8 cellular contexts compared by ENCODE assay signal in the genomic region with DNA sequence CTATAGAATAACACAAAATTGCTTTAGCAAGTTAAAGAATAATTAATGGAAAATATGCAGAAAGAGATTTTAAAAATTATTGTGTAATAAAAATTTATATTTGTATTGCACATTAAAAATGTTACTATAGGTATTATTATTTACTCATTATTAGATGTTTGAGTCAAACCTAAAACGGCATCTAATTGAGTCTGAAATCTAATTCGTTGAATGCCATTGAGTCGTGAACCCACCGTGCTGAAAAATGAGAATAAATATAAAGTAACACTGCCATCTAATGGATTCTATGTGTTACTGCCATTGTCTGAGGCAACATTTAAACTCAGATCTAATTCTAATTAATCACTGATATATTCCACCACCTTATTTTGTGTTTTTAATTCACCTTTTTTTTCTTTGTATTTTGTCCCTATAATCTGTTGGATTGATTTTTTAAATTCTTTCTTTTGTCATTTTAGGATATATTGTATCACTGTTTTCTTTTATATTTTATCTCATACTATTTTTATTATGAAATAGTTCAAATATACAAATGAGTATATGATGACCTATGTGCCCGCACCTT.
DNase-seq lines count a peak whose midpoint lies in the region; ATAC-seq, FAIRE-seq and TF ChIP-seq lines count a peak whose summit lies in the region.

No MANE protein-coding gene starts in this region.

- FAIRE-seq in A549 (lab: Jason Lieb, UNC), result peak; percentile 98
- FAIRE-seq in HepG2 (lab: Jason Lieb, UNC), result peak; percentile 67

- no peaks in the 10 kb centered on the region for H3K27me3 ChIP-seq in mammary epithelial cell (ENCODE audit: insufficient read depth, low read length)
- H3K27me3 ChIP-seq in HepG2 (ENCODE audit: control insufficient read depth in 1 of 2, insufficient read depth in 2 of 2, low read length in 2 of 2), result peaks cover 0 to 3% of the 10 kb centered on the region in 2 experiments; a peak in 1 of 5 replicates

- no peak overlapping the region for H3K27ac ChIP-seq in A549
- H3K27ac ChIP-seq in mammary epithelial cell (ENCODE audit: insufficient read depth, low read depth, low read length), result no peak overlapping the region
- H3K27ac ChIP-seq in HepG2 (ENCODE audit: extremely low read length, insufficient read depth, low read length), result no peak overlapping the region

- DNase-seq in A549 (ENCODE audit: low read depth in 1 of 2, low spot score in 1 of 2), result peak; percentile 30 to 36
- DNase-seq in NCI-H82 (lab: John Stamatoyannopoulos, UW), result peak; percentile 71
- peak; percentile 24 for DNase-seq in mammary epithelial cell
- peak; percentile 34 for DNase-seq in HepG2 (ENCODE audit: low spot score)
- no peak for DNase-seq in NK-92 (lab: John Stamatoyannopoulos, UW; ENCODE audit: unreplicated experiment)

- dilution Hi-C loops in mammary epithelial cell (cut with HindIII; ENCODE audit: low sequenced_read_pairs), result no loop called here

- TF ChIP-seq EP300 in A549 (IDR thresholded peaks at IDR 0.05) (no peak), HepG2 (IDR thresholded peaks at IDR 0.05; ENCODE audit: low read depth in 2 of 2, low read length in 2 of 2) (no peak), HepG2 (CRISPR knock-in tag; IDR thresholded peaks at IDR 0.05; ENCODE audit: borderline replicate concordance) (no peak)

- under 1% methylated on average over 5 of the region's 5 CpGs for WGBS in A549 (ENCODE audit: missing lambda C conversion rate)
- 8% methylated on average over 5 of the region's 5 CpGs for WGBS in mammary epithelial cell (ENCODE audit: low coverage, missing lambda C conversion rate)
- WGBS in HepG2 (ENCODE audit: low lambda C conversion rate), result 2% methylated on average over 5 of the region's 5 CpGs

- BruUV-seq in mammary epithelial cell (replicated peaks; lab: Mats Ljungman, UMichigan), result no TSS peak
- BruUV-seq in HepG2 (replicated peaks; lab: Mats Ljungman, UMichigan), result no TSS peak

- H3K4me2 ChIP-seq in A549, result peak overlapping the region; percentile 15; the same call in 1 of the 3 replicates
- no peak overlapping the region for H3K4me2 ChIP-seq in mammary epithelial cell (ENCODE audit: insufficient read depth, low read depth, low read length)
- no peak overlapping the region for H3K4me2 ChIP-seq in HepG2 (ENCODE audit: low read depth, low read length)

- H3K4me1 ChIP-seq in A549 (peaks cover 5% of the 10 kb centered on the region; the same call in 2 of the 3 replicates), mammary epithelial cell (ENCODE audit: insufficient read depth, low read length) (no peaks in the 10 kb centered on the region), HepG2 (ENCODE audit: insufficient read depth, low read length) (peaks cover 10% of the 10 kb centered on the region; the same call in 1 of the 2 replicates)

- H4K20me1 ChIP-seq in mammary epithelial cell (ENCODE audit: insufficient read depth, low read length) (no peaks in the 10 kb centered on the region), HepG2 (ENCODE audit: insufficient read depth, low read length) (no peaks in the 10 kb centered on the region)

- H2AFZ ChIP-seq in mammary epithelial cell (ENCODE audit: low read depth, low read length) (no peak overlapping the region), HepG2 (ENCODE audit: low read length) (no peak overlapping the region)

- TF ChIP-seq POLR2A in A549 (IDR thresholded peaks at IDR 0.05; ENCODE audit: low read length), result no peak
- TF ChIP-seq POLR2A in HepG2 (IDR thresholded peaks at IDR 0.05; ENCODE audit: insufficient read depth in 1 of 2, low read depth in 2 of 2, low read length in 2 of 2), result no peak

- no peaks in the 10 kb centered on the region for H3K79me2 ChIP-seq in mammary epithelial cell (ENCODE audit: insufficient read depth, low read length)
- no peaks in the 10 kb centered on the region for H3K79me2 ChIP-seq in HepG2 (ENCODE audit: insufficient read depth, low read length)

- TF ChIP-seq CTCF in A549 (IDR thresholded peaks at IDR 0.05), result peak; percentile 89
- TF ChIP-seq CTCF in GM12872 (IDR thresholded peaks at IDR 0.05; ENCODE audit: insufficient read depth, low read depth, low read length), result peak; percentile 49; the same call in 2 of the 3 replicates
- peak; percentile 61 to 81 for TF ChIP-seq CTCF in mammary epithelial cell (conservative IDR thresholded peaks at IDR 0.05 in 1 of 2, IDR thresholded peaks at IDR 0.05 in 1 of 2; ENCODE audit: extremely low read depth in 1 of 2, insufficient read depth in 1 of 2, low read depth in 1 of 2, low read length in 2 of 2)
- TF ChIP-seq CTCF in HepG2 (CRISPR knock-in tag; IDR thresholded peaks at IDR 0.05), result peak; percentile 70

- H3K4me3 ChIP-seq in A549 (no peak overlapping the region), mammary epithelial cell (replicated peaks in 1 of 3; ENCODE audit: insufficient read depth in 1 of 3, low read depth in 2 of 3, low read length in 3 of 3) (no peak overlapping the region), HepG2 (replicated peaks in 1 of 3; ENCODE audit: insufficient read depth in 1 of 3, low read depth in 2 of 3, low read length in 3 of 3) (no peak overlapping the region)

- ATAC-seq in A549 (peak in 1 of 2 experiments; percentile 73; a peak in 3 of 6 replicates), HG03432 (IDR thresholded peaks at IDR 0.05; ENCODE audit: unreplicated experiment) (peak; percentile 77), HepG2 (no peak), HG03457 (IDR thresholded peaks at IDR 0.05; ENCODE audit: unreplicated experiment) (no peak)

- no peaks in the 10 kb centered on the region for H3K36me3 ChIP-seq in mammary epithelial cell (ENCODE audit: insufficient read depth, low read length)
- H3K36me3 ChIP-seq in HepG2 (replicated peaks in 1 of 2; ENCODE audit: control insufficient read depth in 1 of 2, insufficient read depth in 2 of 2, low read length in 2 of 2), result no peaks in the 10 kb centered on the region

- POLR2A ChIA-PET in A549 (lab: Yijun Ruan, JAX), result no interaction called here
- POLR2A ChIA-PET in HepG2 (lab: Yijun Ruan, JAX), result no interaction called here

- TF ChIP-seq RAD21 in A549 (conservative IDR thresholded peaks at IDR 0.05 in 1 of 2, IDR thresholded peaks at IDR 0.05 in 1 of 2), result peak; percentile 80 to 92
- peak; percentile 58 for TF ChIP-seq RAD21 in HepG2 (CRISPR knock-in tag; IDR thresholded peaks at IDR 0.05)

- CTCF ChIA-PET in A549 (lab: Yijun Ruan, JAX) (interaction anchor here (0.7 to 1.9 kb wide), 4 partner anchors 8 to 608 kb away, joined by 3 to 8 read pairs (median 3); a partner anchor contains a TSS), mammary epithelial cell (lab: Charles Lee; ENCODE audit: low non-redundant PET) (no interaction called here), HepG2 (lab: Yijun Ruan, JAX; ENCODE audit: low intra/inter-chr PET ratio, low total read pairs) (interaction anchor here (1.1 to 1.2 kb wide), 2 partner anchors 435 to 527 kb away, joined by 4 to 8 read pairs; a partner anchor contains a TSS)

- H3K9me3 ChIP-seq in A549 (no peaks in the 10 kb centered on the region), mammary epithelial cell (replicated peaks; ENCODE audit: insufficient read depth, low read length) (no peaks in the 10 kb centered on the region), HepG2 (ENCODE audit: low read length) (no peaks in the 10 kb centered on the region)

- H3K9ac ChIP-seq in mammary epithelial cell (ENCODE audit: insufficient read depth, low read length) (no peak overlapping the region), HepG2 (ENCODE audit: insufficient read depth, low read depth, low read length) (no peak overlapping the region)

- in situ Hi-C loops in mammary epithelial cell (cut with MboI; ENCODE audit: low sequenced_read_pairs in 2 of 2), result loop anchor here (10.0 kb wide), 3 partner anchors 221 to 431 kb away; a partner anchor contains a TSS
- in situ Hi-C loops in HepG2 (cut with HindIII; ENCODE audit: extremely low pct_ligation_motif_present, low pct_unique_long_range_greater_than_20kb), result loop anchor here (10.0 to 25.0 kb wide), 3 partner anchors 221 to 618 kb away; a partner anchor contains a TSS

- intact Hi-C loops in mammary epithelial cell (cut with micrococcal nuclease) (loop anchor here (1.0 to 10.0 kb wide), 7 partner anchors 67 to 631 kb away; no protein-coding TSS in a partner anchor), HepG2 (cut with micrococcal nuclease; ENCODE audit: unreplicated experiment) (loop anchor here (1.0 to 10.0 kb wide), 6 partner anchors 175 to 631 kb away; no protein-coding TSS in a partner anchor)

TF ChIP-seq in A549, 52 proteins besides CTCF, POLR2A, EP300 and RAD21:
- TF ChIP-seq HOXB13 (CRISPR knock-in tag; IDR thresholded peaks at IDR 0.05; ENCODE audit: low read depth) (no peak), SMC3 (IDR thresholded peaks at IDR 0.05) (peak; percentile 83), ZFP36 (IDR thresholded peaks at IDR 0.05; ENCODE audit: borderline replicate concordance, partially characterized antibody) (no peak)

TF ChIP-seq in HepG2, 621 proteins besides CTCF, POLR2A, EP300 and RAD21:
- peak; percentile 63 for TF ChIP-seq SMC3 (IDR thresholded peaks at IDR 0.05; ENCODE audit: low read length)
- peak; percentile 86 for TF ChIP-seq STAG1 (CRISPR knock-in tag; IDR thresholded peaks at IDR 0.05)
- TF ChIP-seq ONECUT2 (CRISPR knock-in tag; IDR thresholded peaks at IDR 0.05), result no peak
- TF ChIP-seq, protein P1, sequence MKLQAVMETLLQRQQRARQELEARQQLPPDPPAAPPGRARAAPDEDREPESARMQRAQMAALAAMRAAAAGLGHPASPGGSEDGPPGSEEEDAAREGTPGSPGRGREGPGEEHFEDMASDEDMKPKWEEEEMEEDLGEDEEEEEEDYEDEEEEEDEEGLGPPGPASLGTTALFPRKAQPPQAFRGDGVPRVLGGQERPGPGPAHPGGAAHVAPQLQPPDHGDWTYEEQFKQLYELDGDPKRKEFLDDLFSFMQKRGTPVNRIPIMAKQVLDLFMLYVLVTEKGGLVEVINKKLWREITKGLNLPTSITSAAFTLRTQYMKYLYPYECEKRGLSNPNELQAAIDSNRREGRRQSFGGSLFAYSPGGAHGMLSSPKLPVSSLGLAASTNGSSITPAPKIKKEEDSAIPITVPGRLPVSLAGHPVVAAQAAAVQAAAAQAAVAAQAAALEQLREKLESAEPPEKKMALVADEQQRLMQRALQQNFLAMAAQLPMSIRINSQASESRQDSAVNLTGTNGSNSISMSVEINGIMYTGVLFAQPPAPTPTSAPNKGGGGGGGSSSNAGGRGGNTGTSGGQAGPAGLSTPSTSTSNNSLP (IDR thresholded peaks at IDR 0.05; ENCODE audit: low read depth, low read length), result peak; percentile 43; the same call in 1 of the 2 replicates
